ENCODE assay signal across 8 cellular contexts in genomic region chr6:22026160-22026678, GRCh38.
DNase-seq lines count a peak whose midpoint lies in the region; ATAC-seq, FAIRE-seq and TF ChIP-seq lines count a peak whose summit lies in the region.

No MANE protein-coding gene starts in this region.

- H2BK120ac ChIP-seq in H1 (replicated peaks; ENCODE audit: low read depth, low read length), result peak overlapping the region; percentile 48

- H2BK5ac ChIP-seq in H1 (ENCODE audit: low read depth, low read length), result 0 out of 2 replicates have a peak overlapping the region, but pooled peaks have one; percentile 67

- H3K79me1 ChIP-seq in H1 (ENCODE audit: low read depth, low read length), result peaks cover 2% of the 10 kb centered on the region; the same call in 1 of the 2 replicates

- peak overlapping the region; percentile 18 for H3K27ac ChIP-seq in cardiac muscle cell
- peak overlapping the region; percentile 94 for H3K27ac ChIP-seq in HUES6 (ENCODE audit: low read depth, low read length)
- H3K27ac ChIP-seq in H1 (ENCODE audit: low read depth, low read length), result 0 out of 2 replicates have a peak overlapping the region, but pooled peaks have one; percentile 75
- H3K27ac ChIP-seq in upper lobe of right lung, result peak overlapping the region; percentile 52

- H2BK12ac ChIP-seq in H1 (ENCODE audit: low read depth, low read length), result no peak overlapping the region

- H3K4ac ChIP-seq in H1 (replicated peaks; ENCODE audit: insufficient read length, low read depth, low read length), result no peak overlapping the region

- H3K4me1 ChIP-seq in cardiac muscle cell (ENCODE audit: low read depth), result peaks cover 24% of the 10 kb centered on the region
- H3K4me1 ChIP-seq in HUES6 (ENCODE audit: control insufficient read depth, insufficient read depth, low read length), result peaks cover 41% of the 10 kb centered on the region
- peaks cover 6 to 18% (median 9%) of the 10 kb centered on the region in 4 experiments; a peak in 6 of 7 replicates for H3K4me1 ChIP-seq in H1 (replicated peaks in 1 of 4; ENCODE audit: control insufficient read depth in 3 of 4, insufficient read depth in 4 of 4, low read length in 3 of 4)
- H3K4me1 ChIP-seq in upper lobe of right lung, result peaks cover 34% of the 10 kb centered on the region

- peak overlapping the region; percentile 62 for H3K9ac ChIP-seq in HUES6 (ENCODE audit: low read length)
- no peak overlapping the region for H3K9ac ChIP-seq in H1 (replicated peaks in 1 of 4; ENCODE audit: extremely low read depth in 1 of 4, low read depth in 3 of 4, low read length in 3 of 4)

- 84% methylated on average over 5 of the region's 5 CpGs; no CpG with 5 or more reads in 1 of the 2 experiments for WGBS in H1 (ENCODE audit: extremely low coverage in 1 of 2, insufficient coverage in 1 of 2, insufficient read length in 1 of 2, insufficient replicate concordance in 2 of 2, low coverage in 1 of 2, low lambda C conversion rate in 2 of 2, missing lambda C conversion rate in 1 of 2), 2 experiments

- H3K4me2 ChIP-seq in H1 (ENCODE audit: insufficient read depth in 1 of 2, low read depth in 2 of 2, low read length in 2 of 2), result peak overlapping the region; percentile 25 to 54; a peak in 2 of 4 replicates

- no peak for TF ChIP-seq EP300 in H1 (IDR thresholded peaks at IDR 0.05; ENCODE audit: borderline replicate concordance in 1 of 2, low read depth in 2 of 2, low read length in 2 of 2)

- POLR2A ChIA-PET in H1 (lab: Charles Lee; ENCODE audit: partially characterized antibody), result interaction anchor here (0.8 to 2.2 kb wide), 4 partner anchors 9 to 430 kb away, joined by 3 to 11 read pairs (median 3); no protein-coding TSS in a partner anchor

- no peak overlapping the region for H3K23ac ChIP-seq in H1 (ENCODE audit: insufficient read length)

- CTCF ChIA-PET in H1 (lab: Charles Lee; ENCODE audit: partially characterized antibody), result interaction anchor here (0.5 kb wide), 1 partner anchor 259 kb away, joined by 3 read pairs; no protein-coding TSS in a partner anchor

- no peak overlapping the region for H2AFZ ChIP-seq in H1 (ENCODE audit: low read length)

- no peak overlapping the region for H2BK20ac ChIP-seq in H1 (ENCODE audit: low read length)

- TF ChIP-seq POLR2A in H1 (IDR thresholded peaks at IDR 0.05; ENCODE audit: control extremely low read depth in 1 of 2, low read depth in 2 of 2, low read length in 2 of 2), result no peak

- no peak overlapping the region for H2BK15ac ChIP-seq in H1 (ENCODE audit: low read length)

- no peaks in the 10 kb centered on the region for H3K36me3 ChIP-seq in cardiac muscle cell
- H3K36me3 ChIP-seq in HUES6 (ENCODE audit: control insufficient read depth, insufficient read depth, low read length), result peaks cover 16% of the 10 kb centered on the region
- H3K36me3 ChIP-seq in H1 (ENCODE audit: control insufficient read depth in 2 of 4, insufficient read depth in 4 of 4, low read length in 3 of 4), result peaks cover 0 to 20% (median 7%) of the 10 kb centered on the region in 4 experiments; a peak in 6 of 8 replicates
- H3K36me3 ChIP-seq in upper lobe of right lung, result no peaks in the 10 kb centered on the region

- TF ChIP-seq CTCF in cardiac muscle cell (IDR thresholded peaks at IDR 0.05; ENCODE audit: low read depth, low read length) (no peak), H1 (IDR thresholded peaks at IDR 0.05; ENCODE audit: control extremely low read depth in 1 of 3, insufficient read depth in 1 of 3, low read depth in 1 of 3, low read length in 3 of 3) (no peak), upper lobe of right lung (IDR thresholded peaks at IDR 0.05) (no peak)

- H4K20me1 ChIP-seq in H1 (replicated peaks in 1 of 2; ENCODE audit: control insufficient read depth in 1 of 2, insufficient read depth in 2 of 2, low read length in 2 of 2), result no peaks in the 10 kb centered on the region

- H4K5ac ChIP-seq in H1 (ENCODE audit: insufficient read length, low read depth, low read length), result peak overlapping the region; percentile 39

- H3K14ac ChIP-seq in H1 (ENCODE audit: insufficient read length), result no peak overlapping the region

- H3K18ac ChIP-seq in H1 (ENCODE audit: extremely low read depth, low read length), result 0 out of 2 replicates have a peak overlapping the region, but pooled peaks have one; percentile 10

- H3K23me2 ChIP-seq in H1 (ENCODE audit: low read depth, low read length), result no peaks in the 10 kb centered on the region

- H3K79me2 ChIP-seq in H1 (ENCODE audit: control insufficient read depth in 1 of 2, insufficient read depth in 2 of 2, low read length in 2 of 2), result peaks cover 0 to 6% of the 10 kb centered on the region in 2 experiments; a peak in 2 of 4 replicates

- no peak overlapping the region for H4K8ac ChIP-seq in H1 (ENCODE audit: extremely low read depth, insufficient read depth, low read length)

- no peak overlapping the region for H3K4me3 ChIP-seq in cardiac muscle cell
- H3K4me3 ChIP-seq in HUES6 (ENCODE audit: low read depth, low read length), result peak overlapping the region; percentile 28
- H3K4me3 ChIP-seq in H1 (ENCODE audit: extremely low read depth in 1 of 4, insufficient read depth in 2 of 4, low read depth in 3 of 4, low read length in 4 of 4), result peak overlapping the region in 1 of 4 experiments; percentile 25; a peak in 1 of 8 replicates
- no peak overlapping the region for H3K4me3 ChIP-seq in upper lobe of right lung

- no peaks in the 10 kb centered on the region for H3K9me3 ChIP-seq in cardiac muscle cell (ENCODE audit: low read depth)
- H3K9me3 ChIP-seq in HUES6 (ENCODE audit: control insufficient read depth, insufficient read depth, low read depth, low read length), result peaks cover 8% of the 10 kb centered on the region
- H3K9me3 ChIP-seq in H1 (ENCODE audit: insufficient read depth in 2 of 2, low read depth in 1 of 2, low read length in 1 of 2), result no peaks in the 10 kb centered on the region
- no peaks in the 10 kb centered on the region for H3K9me3 ChIP-seq in upper lobe of right lung

- intact Hi-C loops in left cardiac atrium (cut with DNase I), result no loop called here
- intact Hi-C loops in upper lobe of right lung (cut with DNase I), result no loop called here

- H3K27me3 ChIP-seq in cardiac muscle cell (no peaks in the 10 kb centered on the region), HUES6 (ENCODE audit: control insufficient read depth, insufficient read depth, low read length) (no peaks in the 10 kb centered on the region), H1 (replicated peaks in 1 of 4; ENCODE audit: control insufficient read depth in 3 of 4, extremely low read depth in 1 of 4, insufficient read depth in 3 of 4, low read length in 3 of 4) (no peaks in the 10 kb centered on the region), upper lobe of right lung (no peaks in the 10 kb centered on the region)

- ATAC-seq in left cardiac atrium (no peak), upper lobe of right lung (no peak), HG03196 (IDR thresholded peaks at IDR 0.05; ENCODE audit: unreplicated experiment) (no peak)

- H2AK5ac ChIP-seq in H1 (ENCODE audit: low read depth, low read length), result no peak overlapping the region

- no peak for FAIRE-seq in H1 (lab: Jason Lieb, UNC)

- peak overlapping the region; percentile 78 for H4K91ac ChIP-seq in H1 (replicated peaks; ENCODE audit: insufficient read length, low read length)

- no peak for TF ChIP-seq RAD21 in H1 (IDR thresholded peaks at IDR 0.05 in 1 of 2, conservative IDR thresholded peaks at IDR 0.05 in 1 of 2; ENCODE audit: low read depth in 2 of 2, low read length in 2 of 2)

- no peak overlapping the region for H3K56ac ChIP-seq in H1 (replicated peaks; ENCODE audit: insufficient read length, low read depth, low read length)

- peak in 1 of 2 donors; percentile 43 for DNase-seq in cardiac muscle cell (ENCODE audit: low read depth in 1 of 2, low spot score in 1 of 2)
- no peak for DNase-seq in left cardiac atrium
- DNase-seq in H1 (ENCODE audit: low read depth in 1 of 2, low spot score in 2 of 2), result no peak
- no peak for DNase-seq in upper lobe of right lung
- no peak for DNase-seq in RPMI8226
- DNase-seq in NCI-H2029 (lab: John Stamatoyannopoulos, UW), result no peak

TF ChIP-seq in H1, 55 proteins besides CTCF, POLR2A, EP300 and RAD21 (continues in another document):
- TF ChIP-seq SP2 (IDR thresholded peaks at IDR 0.05; ENCODE audit: low read length) (no peak), NRF1 (IDR thresholded peaks at IDR 0.05; ENCODE audit: low read depth, low read length) (no peak), TCF12 (IDR thresholded peaks at IDR 0.05; ENCODE audit: low read depth, low read length) (no peak), BACH1 (IDR thresholded peaks at IDR 0.05; ENCODE audit: low read length) (no peak), ATF3 (IDR thresholded peaks at IDR 0.05; ENCODE audit: insufficient read depth, low read depth, low read length) (no peak), BRCA1 (IDR thresholded peaks at IDR 0.05; ENCODE audit: low read depth, low read length) (no peak), TEAD4 (IDR thresholded peaks at IDR 0.05; ENCODE audit: low read depth, low read length) (no peak), KDM4A (IDR thresholded peaks at IDR 0.05; ENCODE audit: low read depth, low read length, severe bottlenecking) (no peak), USF2 (IDR thresholded peaks at IDR 0.05; ENCODE audit: low read length) (no peak), SIN3A (conservative IDR thresholded peaks at IDR 0.05 in 1 of 2, IDR thresholded peaks at IDR 0.05 in 1 of 2; ENCODE audit: low read depth in 1 of 2, low read length in 2 of 2) (no peak), GABPA (IDR thresholded peaks at IDR 0.05; ENCODE audit: borderline replicate concordance, insufficient read depth, low read length) (no peak), JUND (IDR thresholded peaks at IDR 0.05; ENCODE audit: low read length) (no peak)
- TF ChIP-seq, protein P1, sequence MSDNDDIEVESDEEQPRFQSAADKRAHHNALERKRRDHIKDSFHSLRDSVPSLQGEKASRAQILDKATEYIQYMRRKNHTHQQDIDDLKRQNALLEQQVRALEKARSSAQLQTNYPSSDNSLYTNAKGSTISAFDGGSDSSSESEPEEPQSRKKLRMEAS (IDR thresholded peaks at IDR 0.05), result no peak

Comparison
In these comparisons a context has a peak if more than half of its experiments do, and no peak if none do; other contexts are left out.
1. H3K27ac ChIP-seq: peak in every context shown above with its lines; median percentile 94 in HUES6; 75 in H1; 52 in upper lobe of right lung; 18 in cardiac muscle cell.